Comparison of ENCODE assay signal across 1 cellular context in genomic region chr1:42816600-42817439, GRCh38.
A peak's percentile ranks its signal among the peaks of the same experiment; 100 is the strongest.
TF ChIP-seq lines count a peak whose summit lies in the region.

TSS of gene ERMAP (plus strand) at chr1:42817122. CDS start at chr1:42830449, 13,327 bp downstream.
TSS of gene SVBP (minus strand) at chr1:42817397. CDS start at chr1:42816544, 853 bp downstream.

TF ChIP-seq in K562, 482 proteins besides CTCF, POLR2A, EP300 and RAD21 (continued from another document):
- no peak for TF ChIP-seq HES1 (IDR thresholded peaks at IDR 0.05; ENCODE audit: low read depth)
- TF ChIP-seq ZBTB11 (CRISPR knock-in tag; IDR thresholded peaks at IDR 0.05): 0 out of 6 replicates have a peak, but pooled peaks of 1 of the 3 experiments have one; percentile 37
- TF ChIP-seq ZNF583 (CRISPR knock-in tag; IDR thresholded peaks at IDR 0.05): peak; percentile 70; the same call in 1 of the 2 replicates
- TF ChIP-seq TEAD2 (tag; IDR thresholded peaks at IDR 0.05): no peak
- TF ChIP-seq TAF1 (IDR thresholded peaks at IDR 0.05; ENCODE audit: control insufficient read depth, extremely low read depth, insufficient read depth, low read length, severe bottlenecking): peak; percentile 81
- no peak for TF ChIP-seq LARP7 (IDR thresholded peaks at IDR 0.05)
- peak; percentile 50 for TF ChIP-seq TFAP4 (CRISPR knock-in tag; IDR thresholded peaks at IDR 0.05; ENCODE audit: borderline replicate concordance)
- 0 out of 2 replicates have a peak, but pooled peaks have one; percentile 27 for TF ChIP-seq CC2D1A (IDR thresholded peaks at IDR 0.05)
- TF ChIP-seq E2F3 (CRISPR knock-in tag; IDR thresholded peaks at IDR 0.05): peak; percentile 71; the same call in 1 of the 2 replicates
- no peak for TF ChIP-seq TSC22D4 (tag; IDR thresholded peaks at IDR 0.05)
- no peak for TF ChIP-seq ZNF445 (CRISPR knock-in tag; IDR thresholded peaks at IDR 0.05; ENCODE audit: low read depth)
- peak; percentile 91 for TF ChIP-seq BCOR (IDR thresholded peaks at IDR 0.05)
- no peak for TF ChIP-seq NCOA6 (IDR thresholded peaks at IDR 0.05)
- TF ChIP-seq SMARCC2 (IDR thresholded peaks at IDR 0.05; ENCODE audit: low read depth): 0 out of 2 replicates have a peak, but pooled peaks have one; percentile 36
- TF ChIP-seq NR0B1 (IDR thresholded peaks at IDR 0.05; ENCODE audit: partially characterized antibody): no peak
- TF ChIP-seq ZNF354B (CRISPR knock-in tag; IDR thresholded peaks at IDR 0.05): no peak
- no peak for TF ChIP-seq PCBP2 (IDR thresholded peaks at IDR 0.05; ENCODE audit: low read depth, low read length, poor library complexity, severe bottlenecking)
- no peak for TF ChIP-seq ZNF436 (CRISPR knock-in tag; IDR thresholded peaks at IDR 0.05)
- no peak for TF ChIP-seq BRF1 (IDR thresholded peaks at IDR 0.05; ENCODE audit: borderline replicate concordance, extremely low read depth, insufficient read length)
- no peak for TF ChIP-seq BACH1 (tag; IDR thresholded peaks at IDR 0.05)
- no peak for TF ChIP-seq MIER1 (IDR thresholded peaks at IDR 0.05; ENCODE audit: low read depth)
- peak; percentile 73 for TF ChIP-seq CHD4 (IDR thresholded peaks at IDR 0.05; ENCODE audit: insufficient read depth, insufficient replicate concordance, low read depth, low read length, poor library complexity, severe bottlenecking)
- peak in 1 of 2 experiments; percentile 60 for TF ChIP-seq E2F6 (IDR thresholded peaks at IDR 0.05; ENCODE audit: borderline replicate concordance in 1 of 2, extremely low read depth in 1 of 2, insufficient read depth in 1 of 2, insufficient read length in 1 of 2, low read depth in 1 of 2, low read length in 1 of 2, poor library complexity in 1 of 2, severe bottlenecking in 1 of 2)
- TF ChIP-seq ETS1 (conservative IDR thresholded peaks at IDR 0.05; ENCODE audit: control insufficient read depth, low read depth, low read length): peak; percentile 48
- TF ChIP-seq SREBF2 (CRISPR knock-in tag; IDR thresholded peaks at IDR 0.05): 0 out of 2 replicates have a peak, but pooled peaks have one; percentile 33
- TF ChIP-seq HMGXB4 (CRISPR knock-in tag; IDR thresholded peaks at IDR 0.05): 0 out of 2 replicates have a peak, but pooled peaks have one; percentile 12
- TF ChIP-seq POLR3G (IDR thresholded peaks at IDR 0.05; ENCODE audit: extremely low read depth, insufficient read length, insufficient replicate concordance): no peak
- TF ChIP-seq CREB3 (tag; conservative IDR thresholded peaks at IDR 0.05; ENCODE audit: low read depth): no peak
- peak; percentile 59 for TF ChIP-seq SMAD1 (IDR thresholded peaks at IDR 0.05; ENCODE audit: low read depth, low read length, partially characterized antibody)
- peak; percentile 85 for TF ChIP-seq POLR2H (tag; IDR thresholded peaks at IDR 0.05; ENCODE audit: low read depth)
- no peak for TF ChIP-seq ZKSCAN3 (CRISPR knock-in tag; IDR thresholded peaks at IDR 0.05)
- no peak for TF ChIP-seq NCOA1 (IDR thresholded peaks at IDR 0.05; ENCODE audit: low read depth)
